In genomic region chr16:82248257-82248656, GRCh38 we compare ENCODE assay signal across 34 cellular contexts.
"Had no signal": no experiment of that assay in that cellular context is flagged by ENCODE, and none has a peak within 500 bp of the region (broad histone marks: within the 10 kb centered on the region; RNA-seq: fewer than 3 reads in every experiment).

No MANE protein-coding gene starts in this region.

- H3K9ac ChIP-seq: KMS-11 had no signal

- H3K4me2 ChIP-seq: KMS-11 had no signal

- DNase-seq: Karpas-422, Kasumi-1, MG63, MM.1S, MV-4-11, NCI-H1048, NCI-H1092, NCI-H1092 treated with DMSO at 0.1 percent for 48 hours, NCI-H1105, NCI-H1105 treated with DMSO at 0.1 percent for 48 hours, NCI-H1417, NCI-H1417 treated with DMSO at 0.1 percent for 48 hours, NCI-H1436, NCI-H1436 treated with DMSO at 0.1 percent for 48 hours, NCI-H146, NCI-H1694, NCI-H1694 treated with DMSO at 0.1 percent for 48 hours, NCI-H187, NCI-H187 treated with DMSO at 0.1 percent for 48 hours, NCI-H1930, NCI-H2029, NCI-H2029 treated with DMSO at 0.1 percent for 48 hours, NCI-H2081, NCI-H2081 treated with DMSO at 0.1 percent for 48 hours, NCI-H2107, NCI-H2171, NCI-H2171 treated with DMSO at 0.1 percent for 48 hours, NCI-H2227 treated with DMSO at 0.1 percent for 48 hours, NCI-H226, NCI-H345, NCI-H446, NCI-H446 treated with DMSO at 0.1 percent for 48 hours, NCI-H510A had no signal

- H3K27me3 ChIP-seq: MG63 had no signal

- H3K36me3 ChIP-seq: MG63 had no signal

- H3K4me3 ChIP-seq: MG63 had no signal

- H3K9me3 ChIP-seq: MG63 had no signal

- H3K27ac ChIP-seq: KMS-11 had no signal
